Comparison of ENCODE assay signal across 28 cellular contexts in the genomic region with DNA sequence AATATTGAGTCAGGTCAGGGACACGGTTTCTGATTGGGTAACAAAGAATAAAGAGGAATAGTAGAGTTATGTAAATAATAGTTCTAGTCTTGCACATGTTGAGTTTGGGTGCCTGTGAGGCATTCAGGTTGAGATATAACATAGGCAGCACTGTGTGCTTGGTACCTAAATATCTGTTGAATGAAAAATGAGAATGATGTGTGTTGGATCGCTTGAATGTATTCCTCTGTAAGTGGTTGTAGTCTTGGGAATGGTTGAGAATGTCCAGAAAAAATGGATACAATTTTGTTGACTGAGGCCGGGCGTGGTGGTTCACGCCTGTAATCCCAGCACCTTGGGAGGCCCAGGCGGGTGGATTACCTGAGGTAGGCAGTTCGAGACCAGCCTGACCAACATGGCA.
"Had no signal": no experiment of that assay in that cellular context is flagged by ENCODE, and none has a peak within 500 bp of the region (broad histone marks: within the 10 kb centered on the region; RNA-seq: fewer than 3 reads in every experiment).

No MANE protein-coding gene starts in this region.

- DNase-seq: activated CD4-positive, alpha-beta T cell treated with anti-CD3 and anti-CD28 coated beads, Interleukin-2, amount 10 ng/mL, durations not matched to agents 24 days and 14 days; activated CD4-positive, alpha-beta T cell treated with anti-CD3 and anti-CD28 coated beads, Interleukin-2, amount 50 U/mL, for 48 hours; activated CD8-positive, alpha-beta memory T cell treated with anti-CD3 and anti-CD28 coated beads, Interleukin-2, amount 50 U/mL, for 4 hours; activated effector memory CD4-positive, alpha-beta T cell treated with Interleukin-2 at 50 U/mL for 16 hours; activated naive CD4-positive, alpha-beta T cell treated with anti-CD3 and anti-CD28 coated beads, Interleukin-2, amount 10 ng/mL, durations not matched to agents 7 days and 5 days; activated naive CD8-positive, alpha-beta T cell treated with anti-CD3 and anti-CD28 coated beads, Interleukin-2, amount 50 U/mL, for 24 hours; activated T-cell treated with anti-CD3 and anti-CD28 coated beads for 4 hours; activated T-cell treated with anti-CD3 and anti-CD28 coated beads, Interleukin-2, amount 50 U/mL, for 4 hours; anterior cingulate cortex; caudate nucleus; cerebellar nuclear complex; NCI-H1092 treated with DMSO at 0.1 percent for 48 hours; NCI-H1417; NCI-H146; NCI-H187; NCI-H2029 treated with DMSO at 0.1 percent for 48 hours; NCI-H2107; NCI-H2171; NCI-H510A; NCI-H526; NCI-H748 treated with DMSO at 0.1 percent for 48 hours; NK-92 treated with Interleukin-12 subunit alpha and Interleukin-12 subunit beta, amount 100 ng/mL, for 24 hours; PC-9; SJCRH30 had no signal

- ATAC-seq: activated naive CD8-positive, alpha-beta T cell treated with anti-CD3 and anti-CD28 coated beads, Interleukin-2, amount 50 U/mL, for 24 hours; activated T-cell treated with anti-CD3 and anti-CD28 coated beads, Interleukin-2, amount 50 U/mL, for 4 hours; Right ventricle myocardium inferior had no signal

- FAIRE-seq: bronchial epithelial cell, RCC 7860, TTC549 had no signal
